8 cellular contexts compared by ENCODE assay signal in the genomic region with DNA sequence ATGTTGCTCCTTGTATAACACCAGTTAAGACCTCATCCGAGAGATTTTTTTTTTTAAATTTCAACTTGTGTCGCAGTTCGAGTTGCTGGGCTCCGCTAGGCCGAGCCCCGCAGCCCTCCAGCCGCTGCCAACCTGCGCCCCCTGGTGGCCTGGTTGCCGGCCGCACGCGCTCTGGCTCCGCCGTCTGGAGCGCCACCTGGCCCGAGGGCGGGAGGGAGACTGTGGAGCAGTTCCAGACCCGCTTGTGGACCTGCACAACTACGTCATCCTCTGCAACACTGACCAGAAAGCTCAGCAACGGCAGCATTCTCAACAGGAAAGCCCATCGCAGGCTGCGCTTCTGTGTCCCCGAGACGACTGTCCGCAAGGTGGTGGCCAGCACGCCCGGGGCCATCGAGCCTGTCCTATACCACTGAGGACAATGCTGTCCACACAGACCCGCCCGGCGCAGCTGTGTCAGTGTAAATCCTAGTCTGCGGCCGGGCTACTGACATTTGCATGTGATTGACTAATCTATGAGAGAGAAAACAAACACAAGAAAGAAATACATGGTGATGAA. TPM values are rescaled to one million over a fixed set of nuclear protein-coding genes. Genes with fewer than 3 reads are reported as not detected.
DNase-seq lines count a peak whose midpoint lies in the region; ATAC-seq and TF ChIP-seq lines count a peak whose summit lies in the region.

No MANE protein-coding gene starts in this region.

- ATAC-seq in GM18909 (IDR thresholded peaks at IDR 0.05; ENCODE audit: poor library complexity, unreplicated experiment): peak; percentile 99
- peak; percentile 98 for ATAC-seq in HG03175 (IDR thresholded peaks at IDR 0.05; ENCODE audit: unreplicated experiment)
- ATAC-seq in left lung: peak; percentile 100

- DNase-seq in AG09309 (ENCODE audit: low read depth) (peak; percentile 13), NCI-H510A treated with DMSO at 0.1 percent for 48 hours (lab: John Stamatoyannopoulos, UW) (peak; percentile 93), cortex of kidney (lab: John Stamatoyannopoulos, UW) (peak; percentile 25), left lung (peak; percentile 84 to 98)
- peak; percentile 87 for DNase-seq in activated CD4-positive, alpha-beta T cell treated with anti-CD3 and anti-CD28 coated beads, Interleukin-2, amount 50 U/mL, for 1 hour
- DNase-seq in stimulated activated CD4-positive, alpha-beta T cell treated with anti-CD3 and anti-CD28 coated beads, Interleukin-2, amount 100 ng/mL, for 48 hours: peak; percentile 92 to 95

- H3K27ac ChIP-seq in left lung: no peak overlapping the region

- TF ChIP-seq CTCF in AG09309 (IDR thresholded peaks at IDR 0.05; ENCODE audit: control insufficient read depth, insufficient read depth, low read depth, low read length, missing control alignments) (peak; percentile 86), left lung (IDR thresholded peaks at IDR 0.05) (peak; percentile 99)

- H3K9me3 ChIP-seq in left lung: no peaks in the 10 kb centered on the region

- peak overlapping the region; percentile 29 for H3K4me3 ChIP-seq in AG09309 (ENCODE audit: control insufficient read depth, low read depth, low read length)
- H3K4me3 ChIP-seq in left lung: peak overlapping the region; percentile 10 to 26

- peaks cover 0 to 12% of the 10 kb centered on the region in 2 donors for H3K4me1 ChIP-seq in left lung

- no peaks in the 10 kb centered on the region for H3K36me3 ChIP-seq in left lung

- H3K27me3 ChIP-seq in left lung: no peaks in the 10 kb centered on the region

- intact Hi-C loops in left lung (cut with DNase I): no loop called here

RNA-seq across cellular contexts. Expression of gene ARL9, which starts 39.1 kb away (rescaled TPM):
- under 1 TPM in 1 of 2 donors, not detected in 1; 0.15 TPM for total RNA-seq in left lung

Comparison
In these comparisons a context has a peak if more than half of its experiments do, and no peak if none do; other contexts are left out.
1. DNase-seq: peak in every context shown above with its lines; median percentile 94 in stimulated activated CD4-positive, alpha-beta T cell treated with anti-CD3 and anti-CD28 coated beads, Interleukin-2, amount 100 ng/mL, for 48 hours; 93 in NCI-H510A treated with DMSO at 0.1 percent for 48 hours; 91 in left lung; 87 in activated CD4-positive, alpha-beta T cell treated with anti-CD3 and anti-CD28 coated beads, Interleukin-2, amount 50 U/mL, for 1 hour; 25 in cortex of kidney; 13 in AG09309.